In the genomic region with DNA sequence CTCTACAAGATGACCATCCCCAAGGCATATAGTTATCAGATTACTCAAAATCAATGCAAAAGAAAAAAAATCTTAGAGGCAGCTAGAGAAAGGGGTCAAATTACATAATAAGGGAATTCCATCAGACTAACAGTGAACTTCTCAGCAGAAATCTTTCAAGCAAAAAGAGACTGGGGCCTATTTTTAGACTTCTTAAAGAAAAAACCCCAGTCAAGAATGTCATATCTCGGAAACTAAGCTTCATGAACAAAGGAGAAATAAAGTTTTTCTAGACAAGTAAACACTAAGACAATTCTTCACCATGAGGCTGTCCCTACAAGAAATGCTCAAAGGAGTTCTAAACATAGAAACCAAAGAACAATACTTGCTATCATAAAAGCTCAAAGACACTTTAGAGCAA, we compare ENCODE assay signal across 29 cellular contexts. TPM values are rescaled to one million over a fixed set of nuclear protein-coding genes. Genes with fewer than 3 reads are reported as not detected.
A peak's percentile ranks its signal among the peaks of the same experiment; 100 is the strongest.
DNase-seq lines count a peak whose midpoint lies in the region; TF ChIP-seq lines count a peak whose summit lies in the region.
"Had no signal": no experiment of that assay in that cellular context is flagged by ENCODE, and none has a peak within 500 bp of the region (broad histone marks: within the 10 kb centered on the region; RNA-seq: fewer than 3 reads in every experiment).

No MANE protein-coding gene starts in this region.

- H3K4me1 Mint-ChIP-seq in Caco-2 (ENCODE audit: low read depth, unreplicated experiment) (peaks cover 31% of the 10 kb centered on the region), endothelial cell (ENCODE audit: unreplicated experiment) (peaks cover 40% of the 10 kb centered on the region), osteocyte (ENCODE audit: unreplicated experiment) (peaks cover 29% of the 10 kb centered on the region)

- H3K36me3 Mint-ChIP-seq in Caco-2 (ENCODE audit: insufficient read depth, unreplicated experiment) = peaks cover 6% of the 10 kb centered on the region
- H3K36me3 Mint-ChIP-seq in endothelial cell (ENCODE audit: low read depth, unreplicated experiment) = no peaks in the 10 kb centered on the region
- peaks cover 11% of the 10 kb centered on the region for H3K36me3 Mint-ChIP-seq in osteocyte (ENCODE audit: unreplicated experiment)

- H3K4me3 ChIP-seq in Caco-2 (ENCODE audit: low read depth, low read length) (no peak overlapping the region), Karpas-422 (ENCODE audit: low read length) (no peak overlapping the region), MM.1S (ENCODE audit: low read length) (no peak overlapping the region), spleen (no peak overlapping the region)
- H3K4me3 ChIP-seq: dorsolateral prefrontal cortex, esophagus squamous epithelium, heart right ventricle had no signal

- 63 to 79% (median 72%) methylated on average over 1 of the region's 1 CpG for WGBS in spleen, 5 donors

- DNase-seq in Caco-2 = no peak
- DNase-seq in Karpas-422 = peak; percentile 57
- DNase-seq in endothelial cell (ENCODE audit: low spot score) = no peak
- DNase-seq in osteocyte (ENCODE audit: extremely low spot score, unreplicated experiment) = no peak
- DNase-seq in GM10248 (ENCODE audit: extremely low spot score) = no peak
- no peak for DNase-seq in MM.1S
- no peak for DNase-seq in COLO668 (lab: John Stamatoyannopoulos, UW; ENCODE audit: unreplicated experiment)
- no peak for DNase-seq in spleen
- DNase-seq: activated CD4-positive, alpha-beta T cell treated with anti-CD3 and anti-CD28 coated beads, Interleukin-2, amount 50 U/mL, for 4 hours; activated T-cell treated with anti-CD3 and anti-CD28 coated beads, Interleukin-2, amount 50 U/mL, for 48 hours; AML-193; brain microvascular endothelial cell; CD8-positive, alpha-beta T cell; cerebellar nuclear complex; DMS 273 treated with DMSO at 0.1 percent for 48 hours; dorsolateral prefrontal cortex; esophagus squamous epithelium; H7; heart right ventricle; midbrain; MV-4-11; naive thymus-derived CD8-positive, alpha-beta T cell; NCI-H1436 treated with DMSO at 0.1 percent for 48 hours; NCI-H345; retina; small intestine; stimulated activated naive CD4-positive, alpha-beta T cell treated with Interleukin-2 at 50 U/mL for 16 hours; T-helper 17 cell had no signal

- H3K9me3 ChIP-seq in Caco-2 (0 out of 2 replicates have a peak, but pooled peaks cover 3% of the 10 kb centered on the region), Karpas-422 (ENCODE audit: low read length) (no peaks in the 10 kb centered on the region), MM.1S (replicated peaks; ENCODE audit: insufficient read depth, low read length) (no peaks in the 10 kb centered on the region), spleen (peaks cover 0 to 18% (median 17%) of the 10 kb centered on the region in 8 donors)

- no TSS peak for BruUV-seq in Caco-2 (replicated peaks; lab: Mats Ljungman, UMichigan)

- TF ChIP-seq POLR2A in spleen (IDR thresholded peaks at IDR 0.05) = no peak

- no peak for TF ChIP-seq CTCF in Caco-2 (IDR thresholded peaks at IDR 0.05; ENCODE audit: insufficient read depth in 1 of 2, low read depth in 1 of 2, low read length in 1 of 2, severe bottlenecking in 1 of 2, unreplicated experiment in 1 of 2)
- no peak for TF ChIP-seq CTCF in endothelial cell (IDR thresholded peaks at IDR 0.05; ENCODE audit: unreplicated experiment)
- TF ChIP-seq CTCF in osteocyte (IDR thresholded peaks at IDR 0.05) = no peak
- no peak for TF ChIP-seq CTCF in GM10248 (IDR thresholded peaks at IDR 0.05; ENCODE audit: control extremely low read depth, extremely low read depth, low read depth, missing control alignments)
- no peak for TF ChIP-seq CTCF in MM.1S (IDR thresholded peaks at IDR 0.05; ENCODE audit: low read length)
- TF ChIP-seq CTCF in spleen (IDR thresholded peaks at IDR 0.05 in 8 of 11, conservative IDR thresholded peaks at IDR 0.05 in 3 of 11) = no peak

- CTCF ChIA-PET in Caco-2 (lab: Charles Lee) (no interaction called here), GM10248 (lab: Yijun Ruan, JAX) (interaction anchor here (0.8 to 1.7 kb wide), 7 partner anchors 8 to 42 kb away, joined by 3 to 7 read pairs (median 4); no protein-coding TSS in a partner anchor)

- peaks cover 27% of the 10 kb centered on the region for H3K9me3 Mint-ChIP-seq in Caco-2 (ENCODE audit: unreplicated experiment)
- H3K9me3 Mint-ChIP-seq in endothelial cell (ENCODE audit: unreplicated experiment) = no peaks in the 10 kb centered on the region
- H3K9me3 Mint-ChIP-seq in osteocyte (ENCODE audit: unreplicated experiment) = peaks cover 23% of the 10 kb centered on the region

- H3K27me3 ChIP-seq in Caco-2 (replicated peaks; ENCODE audit: control insufficient read depth, insufficient read depth, low read length) (no peaks in the 10 kb centered on the region), Karpas-422 (ENCODE audit: low read length) (no peaks in the 10 kb centered on the region), MM.1S (replicated peaks; ENCODE audit: insufficient read depth, low read length) (no peaks in the 10 kb centered on the region), spleen (replicated peaks in 1 of 7) (no peaks in the 10 kb centered on the region)
- H3K27me3 ChIP-seq: brain microvascular endothelial cell, dorsolateral prefrontal cortex, esophagus squamous epithelium, heart right ventricle had no signal

- H3K27ac Mint-ChIP-seq in Caco-2 (ENCODE audit: unreplicated experiment) (peak overlapping the region; percentile 75), endothelial cell (ENCODE audit: unreplicated experiment) (peak overlapping the region; percentile 89), osteocyte (ENCODE audit: unreplicated experiment) (peak overlapping the region; percentile 29)
- H3K27ac Mint-ChIP-seq: CD8-positive, alpha-beta T cell; naive thymus-derived CD8-positive, alpha-beta T cell; T-helper 17 cell had no signal

- H3K4me2 ChIP-seq in Karpas-422 (ENCODE audit: low read depth, low read length, poor library complexity, severe bottlenecking) (peak overlapping the region; percentile 41), MM.1S (ENCODE audit: low read depth, low read length) (no peak overlapping the region)

- H3K27me3 Mint-ChIP-seq in Caco-2 (ENCODE audit: insufficient read depth, unreplicated experiment) (no peaks in the 10 kb centered on the region), endothelial cell (ENCODE audit: unreplicated experiment) (peaks cover 4% of the 10 kb centered on the region), osteocyte (ENCODE audit: unreplicated experiment) (no peaks in the 10 kb centered on the region)
- H3K27me3 Mint-ChIP-seq: naive thymus-derived CD8-positive, alpha-beta T cell; T-helper 17 cell had no signal

- H4K20me1 ChIP-seq in Karpas-422 (ENCODE audit: insufficient read depth, low read depth, low read length) = no peaks in the 10 kb centered on the region
- H4K20me1 ChIP-seq in MM.1S (ENCODE audit: insufficient read depth, low read length) = no peaks in the 10 kb centered on the region

- H3F3A ChIP-seq in MM.1S (ENCODE audit: insufficient read depth, low read length) = peaks cover 4% of the 10 kb centered on the region; the same call in 1 of the 2 replicates

- no peaks in the 10 kb centered on the region for H3K36me3 ChIP-seq in Caco-2 (ENCODE audit: control insufficient read depth, insufficient read depth, low read length)
- peaks cover 5% of the 10 kb centered on the region; the same call in 1 of the 2 replicates for H3K36me3 ChIP-seq in Karpas-422 (ENCODE audit: insufficient read depth, low read length)
- no peaks in the 10 kb centered on the region for H3K36me3 ChIP-seq in MM.1S (replicated peaks; ENCODE audit: insufficient read depth, low read length)
- H3K36me3 ChIP-seq in spleen = peaks cover 0 to 8% (median 0%) of the 10 kb centered on the region in 6 donors
- H3K36me3 ChIP-seq: brain microvascular endothelial cell, esophagus squamous epithelium had no signal

- POLR2A ChIA-PET in Caco-2 (lab: Charles Lee) = no interaction called here
- POLR2A ChIA-PET in GM10248 (lab: Yijun Ruan, JAX) = no interaction called here

- H3K4me3 Mint-ChIP-seq in Caco-2 (ENCODE audit: unreplicated experiment) = no peak overlapping the region
- H3K4me3 Mint-ChIP-seq in endothelial cell (ENCODE audit: unreplicated experiment) = no peak overlapping the region
- H3K4me3 Mint-ChIP-seq in osteocyte (ENCODE audit: unreplicated experiment) = no peak overlapping the region
- H3K4me3 Mint-ChIP-seq: CD8-positive, alpha-beta T cell; naive thymus-derived CD8-positive, alpha-beta T cell; T-helper 17 cell had no signal

- H3K9me2 ChIP-seq in Karpas-422 (replicated peaks; ENCODE audit: insufficient read depth, low read length) = no peaks in the 10 kb centered on the region
- H3K9me2 ChIP-seq in MM.1S (replicated peaks; ENCODE audit: insufficient read depth, low read length) = no peaks in the 10 kb centered on the region

- no peak overlapping the region for H3K9ac ChIP-seq in Karpas-422 (ENCODE audit: low read length)
- no peak overlapping the region for H3K9ac ChIP-seq in MM.1S (ENCODE audit: low read length)

- intact Hi-C loops in Caco-2 (cut with micrococcal nuclease; ENCODE audit: unreplicated experiment) (no loop called here), spleen (cut with DNase I; ENCODE audit: low total_unique reads) (no loop called here)

- H3K4me1 ChIP-seq in Caco-2 (peaks cover 6% of the 10 kb centered on the region; the same call in 1 of the 2 replicates), Karpas-422 (ENCODE audit: low read length) (peaks cover 31% of the 10 kb centered on the region), MM.1S (ENCODE audit: low read length) (peaks cover 13% of the 10 kb centered on the region; the same call in 1 of the 2 replicates), spleen (peaks cover 0 to 20% (median 2%) of the 10 kb centered on the region in 6 donors)

- H2AFZ ChIP-seq in Karpas-422 (ENCODE audit: low read length) (no peak overlapping the region), MM.1S (ENCODE audit: low read length) (no peak overlapping the region)

- H3K79me2 ChIP-seq in Karpas-422 (ENCODE audit: low read length) (peaks cover 97% of the 10 kb centered on the region), MM.1S (ENCODE audit: low read length) (peaks cover 77% of the 10 kb centered on the region)

- H3K27ac ChIP-seq in Karpas-422 (ENCODE audit: low read length) (peak overlapping the region; percentile 63), MM.1S (ENCODE audit: low read length) (no peak overlapping the region), spleen (no peak overlapping the region)
- H3K27ac ChIP-seq: brain microvascular endothelial cell, dorsolateral prefrontal cortex, esophagus squamous epithelium, heart right ventricle, HL-60 had no signal

RNA-seq across cellular contexts. Expression of a gene that starts 51.7 kb away (rescaled TPM):
- total RNA-seq in Caco-2 (2022) (12.7 and 14.5 TPM in 2 replicates), endothelial cell (ENCODE audit: unreplicated experiment) (17.5 TPM), osteocyte (13.2 and 16.2 TPM in 2 replicates), spleen (10 to 100 TPM; 15.0 to 23.4 (median 19.9) TPM)
- 29.8 and 61.8 TPM in 2 replicates for total RNA-seq in Karpas-422 (2014; rRNA removed; shearing (Covaris generic); ENCODE audit: low replicate concordance)
- 10 to 100 TPM in 2 of 3 donors, 1 to 10 TPM in 1; 9.9 to 18.9 (median 12.7) TPM for polyA plus RNA-seq in spleen

Comparison
In these comparisons a context has a peak if more than half of its experiments do, and no peak if none do; other contexts are left out.
1. H3K27ac Mint-ChIP-seq: peak in every context shown above with its lines; median percentile 89 in endothelial cell; 75 in Caco-2; 29 in osteocyte.